12 cellular contexts compared by ENCODE assay signal in the genomic region with DNA sequence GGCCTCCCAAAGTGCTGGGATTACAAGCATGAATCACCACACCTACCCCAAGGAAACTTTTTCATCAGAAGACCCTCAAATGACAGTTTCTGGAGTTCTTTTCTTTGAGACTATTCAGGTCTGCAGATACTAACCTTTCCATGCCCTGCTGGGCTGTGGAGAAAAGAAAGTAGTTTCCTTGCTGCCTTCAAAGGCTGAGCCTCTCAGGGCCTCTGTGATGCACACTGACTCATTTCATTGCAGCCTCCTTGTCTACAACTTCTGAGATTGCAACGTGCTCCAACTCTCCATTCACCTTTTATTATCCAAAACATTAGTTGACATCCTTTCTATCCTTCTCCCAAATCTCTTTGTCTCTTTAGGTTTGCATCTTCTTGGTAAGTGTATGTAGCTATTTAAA. TPM values are rescaled to one million over a fixed set of nuclear protein-coding genes. Genes with fewer than 3 reads are reported as not detected.
A peak's percentile ranks its signal among the peaks of the same experiment; 100 is the strongest.
DNase-seq lines count a peak whose midpoint lies in the region; ATAC-seq and TF ChIP-seq lines count a peak whose summit lies in the region.
"Had no signal": no experiment of that assay in that cellular context is flagged by ENCODE, and none has a peak within 500 bp of the region (broad histone marks: within the 10 kb centered on the region; RNA-seq: fewer than 3 reads in every experiment).

No MANE protein-coding gene starts in this region.

- H3K27me3 Mint-ChIP-seq in IgD-negative memory B cell: no peaks in the 10 kb centered on the region
- no peaks in the 10 kb centered on the region for H3K27me3 Mint-ChIP-seq in activated CD8-positive, alpha-beta T cell treated with anti-CD3 and anti-CD28 coated beads for 36 hours
- H3K27me3 Mint-ChIP-seq: naive B cell had no signal

- no peak for TF ChIP-seq CTCF in activated CD8-positive, alpha-beta T cell treated with anti-CD3 and anti-CD28 coated beads for 36 hours (IDR thresholded peaks at IDR 0.05)
- no peak for TF ChIP-seq CTCF in fibroblast of pulmonary artery (IDR thresholded peaks at IDR 0.05; ENCODE audit: low read length, missing control alignments)
- TF ChIP-seq CTCF in A673 (conservative IDR thresholded peaks at IDR 0.05; ENCODE audit: low read depth, low read length): no peak
- no peak for TF ChIP-seq CTCF in tibial artery (IDR thresholded peaks at IDR 0.05)

- H3K9me3 Mint-ChIP-seq in IgD-negative memory B cell: no peaks in the 10 kb centered on the region
- peaks cover 5% of the 10 kb centered on the region for H3K9me3 Mint-ChIP-seq in activated CD8-positive, alpha-beta T cell treated with anti-CD3 and anti-CD28 coated beads for 36 hours
- H3K9me3 Mint-ChIP-seq: naive B cell had no signal

- peak overlapping the region; percentile 27 to 95 (median 74) for H3K27ac Mint-ChIP-seq in IgD-negative memory B cell
- H3K27ac Mint-ChIP-seq in activated CD8-positive, alpha-beta T cell treated with anti-CD3 and anti-CD28 coated beads for 36 hours: peak overlapping the region; percentile 18

- ATAC-seq in activated CD8-positive, alpha-beta T cell treated with anti-CD3 and anti-CD28 coated beads for 36 hours: peak; percentile 89
- ATAC-seq: left lung had no signal

- peaks cover 42 to 60% (median 46%) of the 10 kb centered on the region in 3 donors for H3K4me1 Mint-ChIP-seq in IgD-negative memory B cell
- H3K4me1 Mint-ChIP-seq in activated CD8-positive, alpha-beta T cell treated with anti-CD3 and anti-CD28 coated beads for 36 hours (ENCODE audit: low read depth): peaks cover 34% of the 10 kb centered on the region

- H3K4me1 ChIP-seq in A673 (ENCODE audit: insufficient read depth, low read length, poor library complexity, severe bottlenecking) (no peaks in the 10 kb centered on the region), tibial artery (no peaks in the 10 kb centered on the region)

- H3K4me3 Mint-ChIP-seq in IgD-negative memory B cell: peak overlapping the region in 3 of 4 donors; percentile 19 to 65 (median 59)
- no peak overlapping the region for H3K4me3 Mint-ChIP-seq in activated CD8-positive, alpha-beta T cell treated with anti-CD3 and anti-CD28 coated beads for 36 hours

- CTCF ChIA-PET in activated CD8-positive, alpha-beta T cell treated with anti-CD3 and anti-CD28 coated beads for 36 hours (lab: Charles Lee): no interaction called here
- CTCF ChIA-PET in A673 (lab: Charles Lee): no interaction called here

- POLR2A ChIA-PET in activated CD8-positive, alpha-beta T cell treated with anti-CD3 and anti-CD28 coated beads for 36 hours (lab: Charles Lee): no interaction called here
- POLR2A ChIA-PET in A673 (lab: Charles Lee; ENCODE audit: low non-redundant PET): no interaction called here

- H3K36me3 ChIP-seq in A673 (ENCODE audit: insufficient read depth, low read length, poor library complexity, severe bottlenecking): no peaks in the 10 kb centered on the region
- no peaks in the 10 kb centered on the region for H3K36me3 ChIP-seq in tibial artery
- H3K36me3 ChIP-seq: left lung had no signal

- no peaks in the 10 kb centered on the region for H3K9me3 ChIP-seq in A673 (ENCODE audit: low read depth, low read length, poor library complexity, severe bottlenecking)
- no peaks in the 10 kb centered on the region for H3K9me3 ChIP-seq in tibial artery
- H3K9me3 ChIP-seq: left lung had no signal

- H3K27ac ChIP-seq in A673 (ENCODE audit: low read depth, low read length, poor library complexity, severe bottlenecking) (no peak overlapping the region), tibial artery (no peak overlapping the region)
- H3K27ac ChIP-seq: left lung had no signal

- intact Hi-C loops in activated CD8-positive, alpha-beta T cell treated with anti-CD3 and anti-CD28 coated beads for 36 hours (cut with micrococcal nuclease): no loop called here
- intact Hi-C loops in A673 (cut with micrococcal nuclease; ENCODE audit: unreplicated experiment): no loop called here
- intact Hi-C loops in tibial artery (cut with DNase I; ENCODE audit: low total_unique reads): no loop called here

- no peaks in the 10 kb centered on the region for H3K27me3 ChIP-seq in A673 (replicated peaks; ENCODE audit: insufficient read depth, low read depth, low read length, poor library complexity)
- H3K27me3 ChIP-seq in tibial artery: no peaks in the 10 kb centered on the region
- H3K27me3 ChIP-seq: left lung had no signal

- no peak overlapping the region for H3K4me3 ChIP-seq in fibroblast of pulmonary artery (replicated peaks; ENCODE audit: low read depth, low read length)
- no peak overlapping the region for H3K4me3 ChIP-seq in A673 (ENCODE audit: low read depth, low read length, poor library complexity, severe bottlenecking)
- no peak overlapping the region for H3K4me3 ChIP-seq in tibial artery
- H3K4me3 ChIP-seq: left lung had no signal

- DNase-seq in ELR (ENCODE audit: low read depth) (peak; percentile 4), fibroblast of pulmonary artery (ENCODE audit: low read depth) (peak; percentile 7), A673 (ENCODE audit: low spot score) (no peak), inferior parietal cortex (ENCODE audit: extremely low spot score) (no peak), AG08396 (ENCODE audit: low spot score) (no peak), tibial artery (no peak)
- peak; percentile 60 for DNase-seq in activated CD8-positive, alpha-beta T cell treated with anti-CD3 and anti-CD28 coated beads for 36 hours
- DNase-seq: C1 segment of cervical spinal cord, left lung, naive B cell, NCI-H1105 had no signal

- BruUV-seq in A673 (replicated peaks; lab: Mats Ljungman, UMichigan): no TSS peak

- no peaks in the 10 kb centered on the region for H3K36me3 Mint-ChIP-seq in IgD-negative memory B cell
- peaks cover 1% of the 10 kb centered on the region for H3K36me3 Mint-ChIP-seq in activated CD8-positive, alpha-beta T cell treated with anti-CD3 and anti-CD28 coated beads for 36 hours (ENCODE audit: low read depth)
- H3K36me3 Mint-ChIP-seq: naive B cell had no signal

RNA-seq across cellular contexts. Expression of a gene that starts 8.8 kb away (rescaled TPM):
- polyA plus RNA-seq in IgD-negative memory B cell: 24.6 TPM
- 10 to 100 TPM; 66.7 to 71.4 TPM for total RNA-seq in activated CD8-positive, alpha-beta T cell treated with anti-CD3 and anti-CD28 coated beads for 36 hours
- not detected in 2 replicates for total RNA-seq in A673 (2021)

Comparison
In these comparisons a context has a peak if more than half of its experiments do, and no peak if none do; other contexts are left out.
1. DNase-seq: peak in ELR (single experiment), activated CD8-positive, alpha-beta T cell treated with anti-CD3 and anti-CD28 coated beads for 36 hours (single experiment) and fibroblast of pulmonary artery (single experiment); none in A673 (single experiment), inferior parietal cortex (single experiment), AG08396 (single experiment) and tibial artery (0 of 2).
2. RNA of a gene that starts 8.8 kb away (total RNA-seq): 66.7 to 71.4 TPM in activated CD8-positive, alpha-beta T cell treated with anti-CD3 and anti-CD28 coated beads for 36 hours; not detected in A673; every median in the first group is over 10 times any median in the second.